In genomic region chr12:25278274-25278673, GRCh38 we compare ENCODE assay signal across 32 cellular contexts.
"Had no signal": no experiment of that assay in that cellular context is flagged by ENCODE, and none has a peak within 500 bp of the region (broad histone marks: within the 10 kb centered on the region; RNA-seq: fewer than 3 reads in every experiment).

No MANE protein-coding gene starts in this region.

- H3K9me3 ChIP-seq: adrenal gland, body of pancreas, breast epithelium had no signal

- H3K4me3 ChIP-seq: adrenal gland, body of pancreas, breast epithelium had no signal

- ATAC-seq: activated CD8-positive, alpha-beta T cell treated with anti-CD3 and anti-CD28 coated beads for 36 hours; activated naive CD4-positive, alpha-beta T cell treated with anti-CD3 and anti-CD28 coated beads, Interleukin-2, amount 50 U/mL, for 72 hours; activated T-cell treated with anti-CD3 and anti-CD28 coated beads, Interleukin-2, amount 50 U/mL, for 4 hours; activated T-cell treated with anti-CD3 and anti-CD28 coated beads, Interleukin-2, amount 50 U/mL, for 72 hours; activated T-helper 17 cell treated with anti-CD3 and anti-CD28 coated beads, Interleukin-2, amount 50 U/mL, for 72 hours; body of pancreas had no signal

- H3K27ac ChIP-seq: adrenal gland, body of pancreas, brain microvascular endothelial cell, breast epithelium had no signal

- H3K27me3 ChIP-seq: adrenal gland, body of pancreas, brain microvascular endothelial cell, breast epithelium had no signal

- H3K9me3 Mint-ChIP-seq: activated B cell treated with CpG ODN at 0.5 μM for 24 hours; activated CD4-positive, alpha-beta memory T cell treated with anti-CD3 and anti-CD28 coated beads for 36 hours; activated CD8-positive, alpha-beta T cell treated with anti-CD3 and anti-CD28 coated beads for 36 hours; activated naive CD4-positive, alpha-beta T cell treated with anti-CD3 and anti-CD28 coated beads for 36 hours; activated T-cell treated with anti-CD3 and anti-CD28 coated beads, Interleukin-2, amount 50 U/mL, for 4 hours; activated T-cell treated with anti-CD3 and anti-CD28 coated beads, Interleukin-2, amount 50 U/mL, for 72 hours; activated T-helper 1 cell treated with anti-CD3 and anti-CD28 coated beads, Interleukin-12 subunit alpha, Interleukin-12 subunit beta, Interleukin-2, Interleukin-4 antibody, amounts not matched to agents 30 ng/mL and 10 ng/mL and 1 ng/mL, durations not matched to agents 14 hours and 24 hours and 36 hours; T-helper 1 cell treated with Interleukin-12 subunit alpha and Interleukin-12 subunit beta and Interleukin-4 antibody, amounts not matched to agents 30 μg/mL and 1 μg/mL, for 36 hours had no signal

- FAIRE-seq: astrocyte had no signal

- H3K27ac Mint-ChIP-seq: activated B cell treated with CpG ODN at 0.5 μM for 24 hours; activated CD4-positive, alpha-beta memory T cell treated with anti-CD3 and anti-CD28 coated beads for 36 hours; activated CD4-positive, alpha-beta T cell treated with anti-CD3 and anti-CD28 coated beads, Interleukin-2, amount 10 ng/mL, durations not matched to agents 7 days and 5 days; activated CD8-positive, alpha-beta T cell treated with anti-CD3 and anti-CD28 coated beads for 36 hours; activated naive CD4-positive, alpha-beta T cell treated with anti-CD3 and anti-CD28 coated beads for 36 hours; activated naive CD4-positive, alpha-beta T cell treated with anti-CD3 and anti-CD28 coated beads, Interleukin-2, amount 50 U/mL, for 72 hours; activated naive CD8-positive, alpha-beta T cell treated with anti-CD3 and anti-CD28 coated beads for 36 hours; activated T-cell treated with anti-CD3 and anti-CD28 coated beads, Interleukin-2, amount 50 U/mL, for 72 hours; activated T-helper 1 cell treated with anti-CD3 and anti-CD28 coated beads, Interleukin-12 subunit alpha, Interleukin-12 subunit beta, Interleukin-2, Interleukin-4 antibody, amounts not matched to agents 30 ng/mL and 10 ng/mL and 1 ng/mL, durations not matched to agents 14 hours and 24 hours and 36 hours; activated T-helper 17 cell treated with anti-CD3 and anti-CD28 coated beads, Interleukin-2, amount 50 U/mL, for 72 hours; T-helper 1 cell treated with Interleukin-12 subunit alpha and Interleukin-12 subunit beta and Interleukin-4 antibody, amounts not matched to agents 30 μg/mL and 1 μg/mL, for 36 hours; T-helper 2 cell treated with Interferon-gamma antibody and Interleukin-4, amounts not matched to agents 5 μg/mL and 100 μg/mL, for 36 hours had no signal

- H3K4me1 ChIP-seq: adrenal gland, breast epithelium had no signal

- DNase-seq: activated B cell treated with CpG ODN at 0.5 μM for 24 hours; activated CD4-positive, alpha-beta memory T cell treated with anti-CD3 and anti-CD28 coated beads for 36 hours; activated CD4-positive, alpha-beta T cell treated with anti-CD3 and anti-CD28 coated beads for 4 hours; activated CD4-positive, alpha-beta T cell treated with anti-CD3 and anti-CD28 coated beads, Interleukin-2, amount 10 ng/mL, durations not matched to agents 7 days and 5 days; activated CD4-positive, CD25-positive, alpha-beta regulatory T cell treated with anti-CD3 and anti-CD28 coated beads, Interleukin-2, amount 50 U/mL, for 72 hours; activated CD8-positive, alpha-beta memory T cell treated with anti-CD3 and anti-CD28 coated beads, Interleukin-2, amount 50 U/mL, for 4 hours; activated CD8-positive, alpha-beta T cell treated with anti-CD3 and anti-CD28 coated beads for 36 hours; activated effector memory CD4-positive, alpha-beta T cell treated with anti-CD3 and anti-CD28 coated beads, Interleukin-2, amount 50 U/mL, for 16 hours; activated gamma-delta T cell treated with Interleukin-2 at 50 U/mL for 16 hours; activated naive CD4-positive, alpha-beta T cell; activated naive CD4-positive, alpha-beta T cell treated with anti-CD3 and anti-CD28 coated beads for 36 hours; activated naive CD4-positive, alpha-beta T cell treated with anti-CD3 and anti-CD28 coated beads, Interleukin-2, amount 50 U/mL, for 16 hours; activated naive CD8-positive, alpha-beta T cell treated with anti-CD3 and anti-CD28 coated beads for 36 hours; activated T-cell treated with anti-CD3 and anti-CD28 coated beads for 4 hours; activated T-cell treated with anti-CD3 and anti-CD28 coated beads, Interleukin-2, amount 50 U/mL, for 1 hour; activated T-cell treated with anti-CD3 and anti-CD28 coated beads, Interleukin-2, amount 50 U/mL, for 4 hours; activated T-cell treated with anti-CD3 and anti-CD28 coated beads, Interleukin-2, amount 50 U/mL, for 72 hours; adrenal gland; amniotic stem cell; aorta; body of pancreas; brain microvascular endothelial cell; central memory CD4-positive, alpha-beta T cell; T-helper 2 cell; T-helper 9 cell had no signal

- H3K4me3 Mint-ChIP-seq: activated B cell treated with CpG ODN at 0.5 μM for 24 hours; activated CD4-positive, alpha-beta memory T cell treated with anti-CD3 and anti-CD28 coated beads for 36 hours; activated CD4-positive, alpha-beta T cell treated with anti-CD3 and anti-CD28 coated beads, Interleukin-2, amount 10 ng/mL, durations not matched to agents 7 days and 5 days; activated CD8-positive, alpha-beta T cell treated with anti-CD3 and anti-CD28 coated beads for 36 hours; activated naive CD4-positive, alpha-beta T cell treated with anti-CD3 and anti-CD28 coated beads for 36 hours; activated naive CD8-positive, alpha-beta T cell treated with anti-CD3 and anti-CD28 coated beads for 36 hours; activated T-cell treated with anti-CD3 and anti-CD28 coated beads, Interleukin-2, amount 50 U/mL, for 4 hours; activated T-cell treated with anti-CD3 and anti-CD28 coated beads, Interleukin-2, amount 50 U/mL, for 72 hours; activated T-helper 1 cell treated with anti-CD3 and anti-CD28 coated beads, Interleukin-12 subunit alpha, Interleukin-12 subunit beta, Interleukin-2, Interleukin-4 antibody, amounts not matched to agents 30 ng/mL and 10 ng/mL and 1 ng/mL, durations not matched to agents 14 hours and 24 hours and 36 hours; activated T-helper 17 cell treated with anti-CD3 and anti-CD28 coated beads, Interleukin-2, amount 50 U/mL, for 72 hours; T-helper 1 cell treated with Interleukin-12 subunit alpha and Interleukin-12 subunit beta and Interleukin-4 antibody, amounts not matched to agents 30 μg/mL and 1 μg/mL, for 36 hours; T-helper 2 cell treated with Interferon-gamma antibody and Interleukin-4, amounts not matched to agents 5 μg/mL and 100 μg/mL, for 36 hours had no signal

- H3K36me3 Mint-ChIP-seq: activated CD4-positive, alpha-beta memory T cell treated with anti-CD3 and anti-CD28 coated beads for 36 hours; activated naive CD8-positive, alpha-beta T cell treated with anti-CD3 and anti-CD28 coated beads for 36 hours had no signal

- H3K36me3 ChIP-seq: adrenal gland, brain microvascular endothelial cell, breast epithelium had no signal

- H3K27me3 Mint-ChIP-seq: activated B cell treated with CpG ODN at 0.5 μM for 24 hours; activated CD4-positive, alpha-beta memory T cell treated with anti-CD3 and anti-CD28 coated beads for 36 hours; activated CD4-positive, alpha-beta T cell treated with anti-CD3 and anti-CD28 coated beads, Interleukin-2, amount 10 ng/mL, durations not matched to agents 7 days and 5 days; activated CD8-positive, alpha-beta T cell treated with anti-CD3 and anti-CD28 coated beads for 36 hours; activated naive CD8-positive, alpha-beta T cell treated with anti-CD3 and anti-CD28 coated beads for 36 hours had no signal
